8 cellular contexts compared by ENCODE assay signal in genomic region chr4:8439914-8440490, GRCh38. TPM values are rescaled to one million over a fixed set of nuclear protein-coding genes. Genes with fewer than 3 reads are reported as not detected.
DNase-seq lines count a peak whose midpoint lies in the region; ATAC-seq and TF ChIP-seq lines count a peak whose summit lies in the region.

No MANE protein-coding gene starts in this region.

- peak overlapping the region; percentile 78 for H2AFZ ChIP-seq in GM23248
- peak overlapping the region; percentile 46 for H2AFZ ChIP-seq in hepatocyte
- H2AFZ ChIP-seq in smooth muscle cell (ENCODE audit: low read depth), result peak overlapping the region; percentile 84

- H3F3A ChIP-seq in GM23248 (ENCODE audit: insufficient read depth) (peaks cover 15% of the 10 kb centered on the region), smooth muscle cell (ENCODE audit: low read depth) (no peaks in the 10 kb centered on the region)

- H3K27ac ChIP-seq in GM23248, result peak overlapping the region; percentile 92
- H3K27ac ChIP-seq in hepatocyte, result peak overlapping the region; percentile 94
- peak overlapping the region; percentile 90 for H3K27ac ChIP-seq in smooth muscle cell (ENCODE audit: low read depth)

- H3K4me3 ChIP-seq in GM23248 (peak overlapping the region; percentile 77), hepatocyte (peak overlapping the region; percentile 38), smooth muscle cell (peak overlapping the region; percentile 98)

- no peaks in the 10 kb centered on the region for H3K36me3 Mint-ChIP-seq in activated naive CD8-positive, alpha-beta T cell

- H3K9me3 ChIP-seq in GM23248 (ENCODE audit: low read depth) (no peaks in the 10 kb centered on the region), hepatocyte (ENCODE audit: low read depth) (no peaks in the 10 kb centered on the region), smooth muscle cell (replicated peaks; ENCODE audit: low read depth) (no peaks in the 10 kb centered on the region)

- in situ Hi-C loops in GM23248 (cut with MboI), result no loop called here

- H3K9me2 ChIP-seq in GM23248 (ENCODE audit: insufficient read depth), result no peaks in the 10 kb centered on the region
- H3K9me2 ChIP-seq in hepatocyte (replicated peaks; ENCODE audit: insufficient read depth), result no peaks in the 10 kb centered on the region

- no peaks in the 10 kb centered on the region for H3K9me3 Mint-ChIP-seq in activated naive CD8-positive, alpha-beta T cell (ENCODE audit: low read depth)

- no peak for DNase-seq in GM23248
- peak; percentile 67 for DNase-seq in LoVo (ENCODE audit: low spot score)
- no peak for DNase-seq in hepatocyte (ENCODE audit: low spot score)
- no peak for DNase-seq in smooth muscle cell (lab: John Stamatoyannopoulos, UW; ENCODE audit: unreplicated experiment)
- DNase-seq in A172 (ENCODE audit: low spot score), result no peak
- DNase-seq in GM03348 (ENCODE audit: low spot score), result no peak

- H3K36me3 ChIP-seq in GM23248 (ENCODE audit: low read depth) (no peaks in the 10 kb centered on the region), hepatocyte (replicated peaks; ENCODE audit: insufficient read depth, low read depth) (no peaks in the 10 kb centered on the region), smooth muscle cell (ENCODE audit: low read depth) (no peaks in the 10 kb centered on the region)

- peak overlapping the region; percentile 95 for H3K27ac Mint-ChIP-seq in activated naive CD8-positive, alpha-beta T cell

- H3K27me3 Mint-ChIP-seq in activated naive CD8-positive, alpha-beta T cell, result no peaks in the 10 kb centered on the region

- H3K27me3 ChIP-seq in GM23248 (replicated peaks; ENCODE audit: insufficient read depth) (no peaks in the 10 kb centered on the region), hepatocyte (no peaks in the 10 kb centered on the region), smooth muscle cell (ENCODE audit: low read depth) (no peaks in the 10 kb centered on the region)

- H3K4me2 ChIP-seq in GM23248 (ENCODE audit: unreplicated experiment) (peak overlapping the region; percentile 71), hepatocyte (peak overlapping the region; percentile 69), smooth muscle cell (peak overlapping the region; percentile 100)

- peaks cover 77% of the 10 kb centered on the region for H3K4me1 Mint-ChIP-seq in activated naive CD8-positive, alpha-beta T cell (ENCODE audit: low read depth)

- H3K4me1 ChIP-seq in GM23248 (ENCODE audit: insufficient read depth) (peaks cover 22% of the 10 kb centered on the region), hepatocyte (ENCODE audit: insufficient read depth) (peaks cover 17% of the 10 kb centered on the region), smooth muscle cell (ENCODE audit: low read depth) (peaks cover 20% of the 10 kb centered on the region)

- peak; percentile 23 for ATAC-seq in GM18499 (IDR thresholded peaks at IDR 0.05; ENCODE audit: insufficient read depth, unreplicated experiment)

- H3K9ac ChIP-seq in GM23248 (peak overlapping the region; percentile 89), smooth muscle cell (ENCODE audit: low read depth) (peak overlapping the region; percentile 90)

- no peaks in the 10 kb centered on the region for H4K20me1 ChIP-seq in GM23248 (ENCODE audit: insufficient read depth)
- H4K20me1 ChIP-seq in hepatocyte (ENCODE audit: insufficient read depth, poor library complexity, severe bottlenecking), result no peaks in the 10 kb centered on the region
- peaks cover 13% of the 10 kb centered on the region for H4K20me1 ChIP-seq in smooth muscle cell (ENCODE audit: low read depth)

- TF ChIP-seq CTCF in hepatocyte (IDR thresholded peaks at IDR 0.05; ENCODE audit: poor library complexity), result no peak
- TF ChIP-seq CTCF in smooth muscle cell (IDR thresholded peaks at IDR 0.05; ENCODE audit: borderline replicate concordance, insufficient read depth, poor library complexity, severe bottlenecking), result no peak

- WGBS in GM23248 (ENCODE audit: low coverage in 1 of 2, low lambda C conversion rate in 2 of 2, missing lambda C conversion rate in 2 of 2), 2 experiments, result 10 to 17% methylated on average over 12 of the region's 12 CpGs
- 75% methylated on average over 12 of the region's 12 CpGs for WGBS in hepatocyte (ENCODE audit: low lambda C conversion rate, missing lambda C conversion rate)
- WGBS in smooth muscle cell (ENCODE audit: low lambda C conversion rate), result 66% methylated on average over 12 of the region's 12 CpGs

- peaks cover 84% of the 10 kb centered on the region for H3K79me2 ChIP-seq in GM23248 (ENCODE audit: insufficient read depth)
- H3K79me2 ChIP-seq in hepatocyte, result peaks cover 67% of the 10 kb centered on the region
- H3K79me2 ChIP-seq in smooth muscle cell (ENCODE audit: low read depth), result peaks cover 58% of the 10 kb centered on the region

- H3K4me3 Mint-ChIP-seq in activated naive CD8-positive, alpha-beta T cell, result peak overlapping the region; percentile 97

RNA-seq across cellular contexts. Expression of gene ACOX3, which starts 0.5 kb away (rescaled TPM):
- total RNA-seq in GM23248 (2014; rRNA removed; shearing (Covaris generic)), result 33.8 and 48.4 TPM in 2 replicates
- polyA plus RNA-seq in GM23248 (2016; fragmentation: Nextera tagmentation; extraction: Ambion mirVana) (24.7 and 25.1 TPM in 2 replicates), hepatocyte (13.9 and 17.6 TPM in 2 replicates), smooth muscle cell (23.9 and 27.9 TPM in 2 replicates)
- total RNA-seq in hepatocyte (21.0 and 22.5 TPM in 2 replicates), smooth muscle cell (25.0 and 25.9 TPM in 2 replicates)
- 21.9 and 26.5 TPM in 2 replicates for total RNA-seq in A172 (2014; rRNA removed; shearing (Covaris generic))

RNA-seq across cellular contexts. Expression of gene TRMT44, which starts 0.6 kb away (rescaled TPM):
- total RNA-seq in GM23248 (2014; rRNA removed; shearing (Covaris generic)), result 12.0 and 12.5 TPM in 2 replicates
- polyA plus RNA-seq in GM23248 (2016; fragmentation: Nextera tagmentation; extraction: Ambion mirVana) (4.1 and 4.4 TPM in 2 replicates), hepatocyte (8.2 and 13.2 TPM in 2 replicates), smooth muscle cell (5.0 and 8.4 TPM in 2 replicates)
- total RNA-seq in hepatocyte (13.2 and 20.1 TPM in 2 replicates), smooth muscle cell (16.6 and 18.7 TPM in 2 replicates)
- 8.4 and 10.0 TPM in 2 replicates for total RNA-seq in A172 (2014; rRNA removed; shearing (Covaris generic))

Comparison
In these comparisons a context has a peak if more than half of its experiments do, and no peak if none do; other contexts are left out.
1. H3K4me3 ChIP-seq: peak in every context shown above with its lines; median percentile 98 in smooth muscle cell; 77 in GM23248; 38 in hepatocyte.